Comparison of ENCODE assay signal across 8 cellular contexts in the genomic region with DNA sequence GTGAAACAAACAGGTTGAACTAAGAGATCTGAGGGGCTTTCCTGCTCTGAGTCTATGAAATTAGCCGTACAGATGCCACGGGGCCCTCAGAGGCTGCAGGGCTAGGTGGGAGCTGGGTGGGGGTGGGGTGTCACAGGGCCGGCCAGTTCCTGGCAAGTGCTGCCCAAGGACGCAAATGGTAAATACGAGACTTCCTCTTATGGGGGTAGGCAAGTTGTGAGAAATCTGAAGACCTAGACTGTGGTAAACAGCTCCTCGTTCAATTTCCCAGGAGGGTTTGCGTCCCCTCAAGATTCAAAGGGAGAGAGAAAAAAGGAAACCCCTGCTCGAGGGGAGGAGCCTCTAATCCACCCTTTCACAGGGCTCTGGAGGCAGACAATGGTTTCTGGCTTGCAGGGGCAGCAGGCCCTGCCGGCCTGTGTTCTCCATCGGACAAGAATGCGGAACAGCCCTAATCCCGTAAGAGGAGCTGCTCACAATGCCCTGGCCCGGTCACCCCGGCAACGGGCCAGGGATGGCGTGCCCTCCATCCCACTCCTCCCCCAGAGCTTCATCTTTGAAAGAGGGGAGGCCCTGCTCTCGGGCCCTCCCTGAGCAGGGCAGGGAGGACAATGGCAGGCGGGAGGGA. TPM values are rescaled to one million over a fixed set of nuclear protein-coding genes. Genes with fewer than 3 reads are reported as not detected.
A peak's percentile ranks its signal among the peaks of the same experiment; 100 is the strongest.
DNase-seq lines count a peak whose midpoint lies in the region; ATAC-seq and TF ChIP-seq lines count a peak whose summit lies in the region.

No MANE protein-coding gene starts in this region.

- DNase-seq in DMS53 (lab: John Stamatoyannopoulos, UW) (peak; percentile 36), DMS53 treated with DMSO at 0.1 percent for 48 hours (lab: John Stamatoyannopoulos, UW; ENCODE audit: unreplicated experiment) (no peak), NCI-H128 (lab: John Stamatoyannopoulos, UW; ENCODE audit: unreplicated experiment) (peak; percentile 73), Right ventricle myocardium inferior (ENCODE audit: missing footprints) (peak; percentile 81), ovary (peak; percentile 48 to 82 (median 63)), HuH-7.5 (ENCODE audit: low spot score) (no peak)
- peak in 1 of 2 donors; percentile 46 for DNase-seq in activated naive CD4-positive, alpha-beta T cell treated with anti-CD3 and anti-CD28 coated beads, Interleukin-2, amount 50 U/mL, for 72 hours (ENCODE audit: low spot score in 2 of 2)

- WGBS in ovary, 3 donors = 6 to 15% (median 6%) methylated on average over 18 of the region's 18 CpGs

- H3K27ac Mint-ChIP-seq in activated naive CD4-positive, alpha-beta T cell treated with anti-CD3 and anti-CD28 coated beads, Interleukin-2, amount 50 U/mL, for 72 hours = peak overlapping the region; percentile 88 to 90

- TF ChIP-seq CTCF in ovary (IDR thresholded peaks at IDR 0.05) = no peak

- H3K9me3 ChIP-seq in ovary = no peaks in the 10 kb centered on the region

- H3K4me3 ChIP-seq in ovary = no peak overlapping the region

- no peaks in the 10 kb centered on the region for H3K36me3 ChIP-seq in ovary

- TF ChIP-seq EP300 in ovary (IDR thresholded peaks at IDR 0.05) = no peak

- TF ChIP-seq POLR2A in ovary (IDR thresholded peaks at IDR 0.05) = no peak

- peak overlapping the region; percentile 53 to 63 for H3K27ac ChIP-seq in ovary

- intact Hi-C loops in Right ventricle myocardium inferior (cut with DNase I) = no loop called here
- intact Hi-C loops in ovary (cut with DNase I) = no loop called here

- H3K36me3 Mint-ChIP-seq in activated naive CD4-positive, alpha-beta T cell treated with anti-CD3 and anti-CD28 coated beads, Interleukin-2, amount 50 U/mL, for 72 hours = no peaks in the 10 kb centered on the region

- ATAC-seq in activated naive CD4-positive, alpha-beta T cell treated with anti-CD3 and anti-CD28 coated beads, Interleukin-2, amount 50 U/mL, for 72 hours = peak; percentile 50 to 87
- peak; percentile 49 for ATAC-seq in Right ventricle myocardium inferior
- ATAC-seq in GM19351 (IDR thresholded peaks at IDR 0.05; ENCODE audit: unreplicated experiment) = no peak

- H3K27me3 ChIP-seq in ovary = no peaks in the 10 kb centered on the region

- no peaks in the 10 kb centered on the region for H3K9me3 Mint-ChIP-seq in activated naive CD4-positive, alpha-beta T cell treated with anti-CD3 and anti-CD28 coated beads, Interleukin-2, amount 50 U/mL, for 72 hours

- H3K4me1 ChIP-seq in ovary (ENCODE audit: insufficient read depth) = peaks cover 15% of the 10 kb centered on the region

RNA-seq across cellular contexts. Expression of a gene that starts 7.8 kb away (rescaled TPM):
- 1 to 10 TPM; 5.9 to 6.8 TPM for total RNA-seq in activated naive CD4-positive, alpha-beta T cell treated with anti-CD3 and anti-CD28 coated beads, Interleukin-2, amount 50 U/mL, for 72 hours
- total RNA-seq in Right ventricle myocardium inferior (1.1 TPM), ovary (10 to 100 TPM in 1 of 7 donors, 1 to 10 TPM in 6; 2.7 to 53.2 (median 3.7) TPM)
- polyA plus RNA-seq in ovary = 1 to 10 TPM; 1.2 to 1.5 TPM

RNA-seq across cellular contexts. Expression of a gene that starts 42.9 kb away (rescaled TPM):
- not detected for total RNA-seq in activated naive CD4-positive, alpha-beta T cell treated with anti-CD3 and anti-CD28 coated beads, Interleukin-2, amount 50 U/mL, for 72 hours
- not detected for total RNA-seq in Right ventricle myocardium inferior
- 100 to 1,000 TPM; 111 to 457 (median 270) TPM for total RNA-seq in ovary
- 100 to 1,000 TPM; 112 to 296 TPM for polyA plus RNA-seq in ovary

Comparison
In these comparisons a context has a peak if more than half of its experiments do, and no peak if none do; other contexts are left out.
1. DNase-seq: peak in DMS53 (single experiment), NCI-H128 (single experiment), Right ventricle myocardium inferior (single experiment) and ovary (5 of 5); none in DMS53 treated with DMSO at 0.1 percent for 48 hours (single experiment) and HuH-7.5 (single experiment).
2. RNA of a gene that starts 42.9 kb away (total RNA-seq): 111 to 457 TPM in ovary; not detected in Right ventricle myocardium inferior (single experiment) and not detected in activated naive CD4-positive, alpha-beta T cell treated with anti-CD3 and anti-CD28 coated beads, Interleukin-2, amount 50 U/mL, for 72 hours; every median in the first group is over 100 times any median in the second.